10 cellular contexts compared by ENCODE assay signal in the genomic region with DNA sequence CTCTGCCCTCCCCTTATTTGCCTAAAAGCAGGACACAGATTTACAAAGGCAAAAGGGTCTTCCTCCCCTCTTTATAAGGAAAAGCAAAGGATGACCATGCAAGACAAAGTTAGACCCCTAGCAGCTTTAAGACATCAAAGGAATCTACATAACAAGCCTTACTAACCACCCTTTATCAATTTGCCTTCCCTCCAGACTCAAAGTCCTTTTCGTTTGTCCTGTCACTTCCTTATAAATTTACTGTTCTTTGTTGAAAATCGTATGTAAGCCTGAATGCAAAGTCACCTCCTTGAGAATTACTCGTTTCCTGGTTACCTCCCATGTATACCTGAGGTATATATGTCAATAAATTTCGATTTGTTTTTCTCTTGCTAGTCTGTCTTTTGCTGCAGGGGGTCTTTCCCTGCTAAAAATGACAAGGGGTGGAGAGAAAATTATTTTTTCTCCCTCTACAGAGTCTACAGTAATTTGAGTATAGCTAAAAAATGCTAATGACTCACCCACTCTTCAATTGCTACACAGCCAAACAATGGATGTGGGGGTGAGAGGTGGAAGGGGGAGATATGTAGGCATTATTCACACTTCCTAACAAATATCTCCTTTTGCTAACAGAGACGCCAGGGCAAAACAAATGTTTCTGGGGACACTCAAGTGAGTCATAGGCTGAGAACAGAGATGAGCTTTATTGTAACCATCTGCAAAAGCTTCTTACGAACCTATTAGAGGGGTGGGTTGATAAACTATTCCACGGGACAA. TPM values are rescaled to one million over a fixed set of nuclear protein-coding genes. Genes with fewer than 3 reads are reported as not detected.
DNase-seq lines count a peak whose midpoint lies in the region; ATAC-seq and TF ChIP-seq lines count a peak whose summit lies in the region.
"Had no signal": no experiment of that assay in that cellular context is flagged by ENCODE, and none has a peak within 500 bp of the region (broad histone marks: within the 10 kb centered on the region; RNA-seq: fewer than 3 reads in every experiment).

No MANE protein-coding gene starts in this region.

- ATAC-seq in GM19324 (IDR thresholded peaks at IDR 0.05; ENCODE audit: low FRiP score, unreplicated experiment) (no peak), GM21381 (IDR thresholded peaks at IDR 0.05; ENCODE audit: unreplicated experiment) (no peak), GM18858 (IDR thresholded peaks at IDR 0.05; ENCODE audit: unreplicated experiment) (no peak)

- H3K9me3 ChIP-seq in AG04450 (ENCODE audit: control insufficient read depth, insufficient read depth, low read length) = no peaks in the 10 kb centered on the region

- H3K27me3 ChIP-seq in AG04450 (ENCODE audit: control insufficient read depth, insufficient read depth, low read length) = peaks cover under 1% of the 10 kb centered on the region

- DNase-seq in AG04450 (ENCODE audit: low read depth, low spot score) (peak; percentile 13), HPDE6-E6E7 (ENCODE audit: extremely low spot score) (peak; percentile 80), astrocyte of the spinal cord (ENCODE audit: low read depth, low spot score) (peak; percentile 90), iris pigment epithelial cell (ENCODE audit: low read depth) (peak; percentile 94), medulla oblongata (ENCODE audit: extremely low spot score) (no peak)
- DNase-seq: activated gamma-delta T cell treated with Interleukin-2 at 50 U/mL for 16 hours, GDM1 had no signal

- POLR2A ChIA-PET in AG04450 (lab: Yijun Ruan, JAX) = interaction anchor here (0.6 to 2.2 kb wide), 2 partner anchors 13 to 83 kb away, joined by 8 to 11 read pairs; partner anchors contain the start of gene SCD5

- no peak overlapping the region for H3K27ac ChIP-seq in AG04450 (ENCODE audit: low read depth, low read length)

- in situ Hi-C loops in astrocyte of the spinal cord (cut with HindIII; ENCODE audit: low sequenced_read_pairs) = no loop called here

- CTCF ChIA-PET in AG04450 (lab: Charles Lee) = interaction anchor here (0.7 to 2.7 kb wide), 6 partner anchors 13 to 356 kb away, joined by 3 to 12 read pairs (median 4); partner anchors contain the start of gene SCD5

- no peak overlapping the region; the same call in 1 of the 2 replicates for H3K4me3 ChIP-seq in AG04450 (ENCODE audit: low read depth, low read length)
- no peak overlapping the region for H3K4me3 ChIP-seq in astrocyte of the spinal cord (ENCODE audit: low read depth, low read length)

- TF ChIP-seq CTCF in AG04450 (IDR thresholded peaks at IDR 0.05; ENCODE audit: low read depth, low read length) (no peak), astrocyte of the spinal cord (IDR thresholded peaks at IDR 0.05; ENCODE audit: low read depth, low read length) (no peak)

RNA-seq across cellular contexts. Expression of gene SCD5, which starts 13.2 kb away (rescaled TPM):
- 11.9 and 13.1 TPM in 2 replicates for polyA plus RNA-seq in AG04450 (2011; rRNA removed)
- polyA minus RNA-seq in AG04450 (2011; rRNA and poly(A)+ RNA removed) = 9.6 and 11.4 TPM in 2 replicates
